ENCODE assay signal across 1 cellular context in the genomic region with DNA sequence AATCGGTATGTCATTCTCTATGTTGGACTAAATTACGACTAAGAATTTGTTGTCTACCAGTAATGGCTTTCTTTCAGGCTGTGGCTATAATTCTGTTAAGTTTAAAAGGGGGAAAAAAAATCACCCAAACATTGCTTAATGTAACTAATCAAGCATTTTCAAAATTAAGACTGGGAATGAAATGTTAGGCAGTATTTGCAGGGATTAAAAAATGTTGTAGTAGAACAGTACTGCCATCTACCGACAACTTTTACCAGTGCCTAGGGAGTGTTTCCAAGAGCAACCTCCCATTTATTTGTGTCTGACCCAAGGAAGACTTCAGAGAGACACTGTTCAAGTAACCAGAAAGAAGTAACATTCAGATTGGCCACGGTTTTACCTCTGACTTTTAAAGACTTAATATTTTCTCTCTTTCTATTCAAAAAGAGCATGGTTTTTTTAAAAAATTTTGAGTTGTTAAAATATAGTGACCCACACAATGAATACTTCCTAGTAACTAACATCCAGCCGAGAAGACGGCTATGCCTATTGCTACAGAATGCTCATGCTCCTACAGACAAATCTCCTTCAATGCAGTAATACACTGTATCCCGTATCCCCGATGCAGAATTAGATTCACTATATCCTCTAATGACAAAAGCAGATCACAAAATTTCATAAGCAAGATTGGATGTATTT.
TF ChIP-seq lines count a peak whose summit lies in the region.

No MANE protein-coding gene starts in this region.

TF ChIP-seq in A549, 52 proteins besides CTCF, POLR2A, EP300 and RAD21:
- TF ChIP-seq, protein P1, sequence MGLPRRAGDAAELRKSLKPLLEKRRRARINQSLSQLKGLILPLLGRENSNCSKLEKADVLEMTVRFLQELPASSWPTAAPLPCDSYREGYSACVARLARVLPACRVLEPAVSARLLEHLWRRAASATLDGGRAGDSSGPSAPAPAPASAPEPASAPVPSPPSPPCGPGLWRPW (IDR thresholded peaks at IDR 0.05) = no peak
- TF ChIP-seq TP53 (CRISPR knock-in tag; IDR thresholded peaks at IDR 0.05) (no peak), TFCP2L1 (CRISPR knock-in tag; IDR thresholded peaks at IDR 0.05) (no peak), SMC3 (IDR thresholded peaks at IDR 0.05) (peak; percentile 83), RARB (CRISPR knock-in tag; IDR thresholded peaks at IDR 0.05) (no peak), MAFK (IDR thresholded peaks at IDR 0.05; ENCODE audit: partially characterized antibody) (no peak), NPAS2 (CRISPR knock-in tag; IDR thresholded peaks at IDR 0.05; ENCODE audit: borderline replicate concordance) (no peak), FOSL2 (IDR thresholded peaks at IDR 0.05) (no peak), FOSL2 (CRISPR knock-in tag; IDR thresholded peaks at IDR 0.05) (no peak)
